8 cellular contexts compared by ENCODE assay signal in the genomic region with DNA sequence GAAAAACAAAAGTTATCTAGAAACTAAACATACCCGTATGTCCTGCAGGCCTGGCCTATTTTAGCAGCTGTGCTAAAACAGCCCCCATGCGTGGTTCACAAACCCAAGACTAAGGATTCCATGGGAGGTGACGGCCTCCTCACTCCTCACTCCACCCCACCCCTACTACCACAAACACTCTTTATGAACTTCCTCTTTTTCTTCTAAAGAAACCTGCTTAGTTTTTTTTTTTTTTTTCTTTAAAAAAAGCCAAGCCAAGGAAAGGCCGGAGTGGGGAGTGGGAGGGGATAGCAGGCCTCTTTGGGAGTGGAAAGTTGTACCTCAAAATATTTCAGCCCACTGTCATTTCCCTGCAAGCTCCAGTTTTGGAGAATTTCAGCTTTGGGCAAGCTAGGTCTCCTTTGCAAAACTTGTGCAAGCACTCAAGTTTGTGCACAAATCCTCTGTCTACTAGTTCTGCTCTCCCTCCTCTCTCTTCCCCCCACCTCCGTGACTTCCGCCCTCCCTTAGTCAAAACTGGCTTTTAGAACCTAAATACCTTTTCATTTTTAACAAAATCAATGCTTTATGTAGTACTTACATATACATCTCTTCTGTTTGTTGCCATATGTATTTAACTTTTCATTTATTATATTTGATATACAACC. TPM values are rescaled to one million over a fixed set of nuclear protein-coding genes. Genes with fewer than 3 reads are reported as not detected.
DNase-seq lines count a peak whose midpoint lies in the region; ATAC-seq and TF ChIP-seq lines count a peak whose summit lies in the region.

No MANE protein-coding gene starts in this region.

- H3K4me3 ChIP-seq in GM06990 (replicated peaks; ENCODE audit: low read depth, low read length) (peak overlapping the region; percentile 87), iPS-20b (ENCODE audit: low read length) (peak overlapping the region; percentile 75)
- H3K4me3 ChIP-seq in Jurkat, Clone E6-1 (ENCODE audit: low read length), result peak overlapping the region; percentile 54

- H3K27ac Mint-ChIP-seq in activated naive CD4-positive, alpha-beta T cell treated with anti-CD3 and anti-CD28 coated beads, Interleukin-2, amount 50 U/mL, for 72 hours, result peak overlapping the region; percentile 26 to 85

- H3K27me3 ChIP-seq in GM06990 (replicated peaks; ENCODE audit: control insufficient read depth, insufficient read depth, low read length) (no peaks in the 10 kb centered on the region), iPS-20b (ENCODE audit: insufficient read depth, low read length) (peaks cover 38% of the 10 kb centered on the region)

- H3K27ac ChIP-seq in iPS-20b (ENCODE audit: low read length) (no peak overlapping the region), temporal lobe (ENCODE audit: low read depth, low read length) (peak overlapping the region; percentile 30)

- peak; percentile 64 for ATAC-seq in GM21528 (IDR thresholded peaks at IDR 0.05; ENCODE audit: low FRiP score, unreplicated experiment)
- ATAC-seq in activated naive CD4-positive, alpha-beta T cell treated with anti-CD3 and anti-CD28 coated beads, Interleukin-2, amount 50 U/mL, for 72 hours, result peak in 1 of 2 donors; percentile 16

- H3K36me3 Mint-ChIP-seq in activated naive CD4-positive, alpha-beta T cell treated with anti-CD3 and anti-CD28 coated beads, Interleukin-2, amount 50 U/mL, for 72 hours, result peaks cover 6 to 10% of the 10 kb centered on the region in 2 donors

- H3K36me3 ChIP-seq in GM06990 (ENCODE audit: control insufficient read depth, insufficient read depth, low read length) (no peaks in the 10 kb centered on the region), iPS-20b (ENCODE audit: insufficient read depth, low read depth, low read length) (no peaks in the 10 kb centered on the region)

- H3K4me1 ChIP-seq in iPS-20b (ENCODE audit: insufficient read depth, low read length), result peaks cover 7% of the 10 kb centered on the region; the same call in 1 of the 2 replicates

- peak; percentile 39 for DNase-seq in GM06990 (ENCODE audit: extremely low read depth, insufficient read length)
- no peak for DNase-seq in Jurkat, Clone E6-1 (ENCODE audit: low read depth, low spot score)
- DNase-seq in activated naive CD4-positive, alpha-beta T cell treated with anti-CD3 and anti-CD28 coated beads, Interleukin-2, amount 50 U/mL, for 72 hours (ENCODE audit: low spot score in 2 of 2), result no peak
- DNase-seq in ecto neural progenitor cell (ENCODE audit: low spot score), result no peak
- no peak for DNase-seq in stimulated activated CD4-positive, alpha-beta T cell treated with anti-CD3 and anti-CD28 coated beads, Interleukin-2, amount 100 ng/mL, for 48 hours

- peak overlapping the region; percentile 78; the same call in 1 of the 2 replicates for H3K9ac ChIP-seq in iPS-20b (ENCODE audit: low read depth, low read length)

- no peaks in the 10 kb centered on the region for H3K9me3 Mint-ChIP-seq in activated naive CD4-positive, alpha-beta T cell treated with anti-CD3 and anti-CD28 coated beads, Interleukin-2, amount 50 U/mL, for 72 hours

- TF ChIP-seq CTCF in GM06990 (IDR thresholded peaks at IDR 0.05; ENCODE audit: insufficient read depth, low read length, poor library complexity, severe bottlenecking), result no peak

- no peaks in the 10 kb centered on the region for H3K9me3 ChIP-seq in iPS-20b (ENCODE audit: insufficient read depth, low read depth, low read length)

RNA-seq across cellular contexts. Expression of a gene that starts 0.5 kb away (rescaled TPM):
- 9.3 TPM for polyA plus RNA-seq in Jurkat, Clone E6-1 (2012; ENCODE audit: insufficient read depth, insufficient read length)
- total RNA-seq in activated naive CD4-positive, alpha-beta T cell treated with anti-CD3 and anti-CD28 coated beads, Interleukin-2, amount 50 U/mL, for 72 hours, result 1 to 10 TPM; 2.2 to 4.5 TPM
- 9.6 TPM for total RNA-seq in temporal lobe
